Comparison of ENCODE assay signal across 26 cellular contexts in the genomic region with DNA sequence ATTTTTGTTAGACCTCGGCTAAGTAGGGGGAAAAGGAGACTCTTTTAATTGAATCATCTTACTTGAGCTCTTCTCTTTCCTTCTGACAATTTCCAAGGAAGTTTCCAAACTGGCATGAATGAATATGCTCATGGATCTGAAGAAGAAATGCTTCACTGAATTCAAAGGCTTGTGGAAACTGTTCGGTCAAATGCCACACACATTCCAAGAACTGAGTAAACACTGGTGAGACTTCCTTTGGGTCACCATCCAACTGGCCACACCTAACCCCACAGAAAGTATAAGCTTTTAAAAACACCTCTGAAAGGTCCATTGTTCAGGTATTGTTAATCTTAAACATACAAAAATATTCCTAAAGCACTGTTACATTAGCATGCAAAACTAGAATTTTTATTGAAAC. TPM values are rescaled to one million over a fixed set of nuclear protein-coding genes. Genes with fewer than 3 reads are reported as not detected.
DNase-seq lines count a peak whose midpoint lies in the region; ATAC-seq and TF ChIP-seq lines count a peak whose summit lies in the region.
"Had no signal": no experiment of that assay in that cellular context is flagged by ENCODE, and none has a peak within 500 bp of the region (broad histone marks: within the 10 kb centered on the region; RNA-seq: fewer than 3 reads in every experiment).

No MANE protein-coding gene starts in this region.

- POLR2A ChIA-PET in Caco-2 (lab: Charles Lee): no interaction called here

- H3K4me3 ChIP-seq in epithelial cell of esophagus (ENCODE audit: low read length) (no peak overlapping the region), BE2C (ENCODE audit: low read depth, low read length) (no peak overlapping the region), Caco-2 (ENCODE audit: low read depth, low read length) (no peak overlapping the region)
- H3K4me3 ChIP-seq: BLaER1 treated with 17β-estradiol and CSF1 and Interleukin-3, amounts not matched to agents 10 nM and 100 nM; hepatocyte; thyroid gland had no signal

- no peaks in the 10 kb centered on the region for H3K27me3 ChIP-seq in BE2C
- H3K27me3 ChIP-seq in Caco-2 (replicated peaks; ENCODE audit: control insufficient read depth, insufficient read depth, low read length): no peaks in the 10 kb centered on the region
- H3K27me3 ChIP-seq: BLaER1 treated with 17β-estradiol and CSF1 and Interleukin-3, amounts not matched to agents 10 nM and 100 nM; hepatocyte; thyroid gland had no signal

- H3K36me3 ChIP-seq in BE2C (peaks cover 13% of the 10 kb centered on the region; the same call in 1 of the 2 replicates), Caco-2 (ENCODE audit: control insufficient read depth, insufficient read depth, low read length) (no peaks in the 10 kb centered on the region; the same call in 1 of the 2 replicates)

- no peak for TF ChIP-seq CTCF in epithelial cell of esophagus (IDR thresholded peaks at IDR 0.05; ENCODE audit: insufficient read depth, low read depth, low read length, missing control alignments)
- TF ChIP-seq CTCF in BE2C (IDR thresholded peaks at IDR 0.05; ENCODE audit: low read depth, low read length): no peak
- no peak for TF ChIP-seq CTCF in Caco-2 (IDR thresholded peaks at IDR 0.05; ENCODE audit: insufficient read depth in 1 of 2, low read depth in 1 of 2, low read length in 1 of 2, severe bottlenecking in 1 of 2, unreplicated experiment in 1 of 2)

- peak overlapping the region; percentile 32 for H3K27ac Mint-ChIP-seq in stimulated activated naive CD8-positive, alpha-beta T cell treated with anti-CD3 and anti-CD28 coated beads, Interleukin-15, Interleukin-2, amounts not matched to agents 100 ng/mL and 50 ng/mL, for 24 hours
- no peak overlapping the region for H3K27ac Mint-ChIP-seq in Caco-2 (ENCODE audit: unreplicated experiment)
- H3K27ac Mint-ChIP-seq: activated CD4-positive, alpha-beta T cell treated with anti-CD3 and anti-CD28 coated beads, Interleukin-2, amount 10 ng/mL, durations not matched to agents 24 days and 14 days; activated CD8-positive, alpha-beta memory T cell treated with anti-CD3 and anti-CD28 coated beads, Interleukin-2, amount 10 ng/mL, durations not matched to agents 7 days and 5 days; activated T-helper 1 cell treated with anti-CD3 and anti-CD28 coated beads, Interleukin-12 subunit alpha, Interleukin-12 subunit beta, Interleukin-2, Interleukin-4 antibody, amounts not matched to agents 30 ng/mL and 10 ng/mL and 1 ng/mL, durations not matched to agents 14 hours and 24 hours and 36 hours; T-helper 1 cell treated with Interleukin-12 subunit alpha and Interleukin-12 subunit beta and Interleukin-4 antibody, amounts not matched to agents 30 μg/mL and 1 μg/mL, for 36 hours had no signal

- in situ Hi-C loops in KBM-7 (cut with MboI; ENCODE audit: low pct_unique_long_range_greater_than_20kb, low sequenced_read_pairs): no loop called here

- H3K9me3 ChIP-seq in BE2C (no peaks in the 10 kb centered on the region), Caco-2 (no peaks in the 10 kb centered on the region)
- H3K9me3 ChIP-seq: BLaER1 treated with 17β-estradiol and CSF1 and Interleukin-3, amounts not matched to agents 10 nM and 100 nM; thyroid gland had no signal

- H3K9me3 Mint-ChIP-seq in stimulated activated naive CD8-positive, alpha-beta T cell treated with anti-CD3 and anti-CD28 coated beads, Interleukin-15, Interleukin-2, amounts not matched to agents 100 ng/mL and 50 ng/mL, for 24 hours: no peaks in the 10 kb centered on the region
- no peaks in the 10 kb centered on the region for H3K9me3 Mint-ChIP-seq in Caco-2 (ENCODE audit: unreplicated experiment)
- H3K9me3 Mint-ChIP-seq: activated CD4-positive, alpha-beta T cell treated with anti-CD3 and anti-CD28 coated beads, Interleukin-2, amount 10 ng/mL, durations not matched to agents 24 days and 14 days; activated naive CD4-positive, alpha-beta T cell treated with anti-CD3 and anti-CD28 coated beads, Interleukin-2, amount 50 U/mL, for 72 hours; activated T-helper 1 cell treated with anti-CD3 and anti-CD28 coated beads, Interleukin-12 subunit alpha, Interleukin-12 subunit beta, Interleukin-2, Interleukin-4 antibody, amounts not matched to agents 30 ng/mL and 10 ng/mL and 1 ng/mL, durations not matched to agents 14 hours and 24 hours and 36 hours; immature natural killer cell; T-helper 1 cell treated with Interleukin-12 subunit alpha and Interleukin-12 subunit beta and Interleukin-4 antibody, amounts not matched to agents 30 μg/mL and 1 μg/mL, for 36 hours had no signal

- H3K36me3 Mint-ChIP-seq in stimulated activated naive CD8-positive, alpha-beta T cell treated with anti-CD3 and anti-CD28 coated beads, Interleukin-15, Interleukin-2, amounts not matched to agents 100 ng/mL and 50 ng/mL, for 24 hours (ENCODE audit: low read depth): peaks cover 52% of the 10 kb centered on the region
- H3K36me3 Mint-ChIP-seq in Caco-2 (ENCODE audit: insufficient read depth, unreplicated experiment): peaks cover 22% of the 10 kb centered on the region
- H3K36me3 Mint-ChIP-seq: activated naive CD4-positive, alpha-beta T cell treated with anti-CD3 and anti-CD28 coated beads, Interleukin-2, amount 50 U/mL, for 72 hours had no signal

- H3K27me3 Mint-ChIP-seq in stimulated activated naive CD8-positive, alpha-beta T cell treated with anti-CD3 and anti-CD28 coated beads, Interleukin-15, Interleukin-2, amounts not matched to agents 100 ng/mL and 50 ng/mL, for 24 hours: no peaks in the 10 kb centered on the region
- no peaks in the 10 kb centered on the region for H3K27me3 Mint-ChIP-seq in Caco-2 (ENCODE audit: insufficient read depth, unreplicated experiment)
- H3K27me3 Mint-ChIP-seq: activated CD4-positive, alpha-beta T cell treated with anti-CD3 and anti-CD28 coated beads, Interleukin-2, amount 10 ng/mL, durations not matched to agents 24 days and 14 days; activated CD8-positive, alpha-beta memory T cell treated with anti-CD3 and anti-CD28 coated beads, Interleukin-2, amount 10 ng/mL, durations not matched to agents 7 days and 5 days had no signal

- H3K4me1 ChIP-seq in BE2C: no peaks in the 10 kb centered on the region
- peaks cover 21% of the 10 kb centered on the region; the same call in 1 of the 2 replicates for H3K4me1 ChIP-seq in Caco-2

- ATAC-seq in stimulated activated naive CD8-positive, alpha-beta T cell treated with anti-CD3 and anti-CD28 coated beads, Interleukin-15, Interleukin-2, amounts not matched to agents 100 U/mL and 50 U/mL, for 24 hours: no peak
- no peak for ATAC-seq in HG03457 (IDR thresholded peaks at IDR 0.05; ENCODE audit: unreplicated experiment)
- ATAC-seq: activated CD8-positive, alpha-beta memory T cell treated with anti-CD3 and anti-CD28 coated beads, Interleukin-2, amount 10 ng/mL, durations not matched to agents 7 days and 5 days; activated naive CD4-positive, alpha-beta T cell treated with anti-CD3 and anti-CD28 coated beads, Interleukin-2, amount 50 U/mL, for 72 hours had no signal

- CTCF ChIA-PET in Caco-2 (lab: Charles Lee): no interaction called here

- intact Hi-C loops in Caco-2 (cut with micrococcal nuclease; ENCODE audit: unreplicated experiment): no loop called here

- no TSS peak for BruUV-seq in Caco-2 (replicated peaks; lab: Mats Ljungman, UMichigan)

- no peaks in the 10 kb centered on the region for H3K4me1 Mint-ChIP-seq in stimulated activated naive CD8-positive, alpha-beta T cell treated with anti-CD3 and anti-CD28 coated beads, Interleukin-15, Interleukin-2, amounts not matched to agents 100 ng/mL and 50 ng/mL, for 24 hours (ENCODE audit: low read depth)
- H3K4me1 Mint-ChIP-seq in Caco-2 (ENCODE audit: low read depth, unreplicated experiment): peaks cover 4% of the 10 kb centered on the region
- H3K4me1 Mint-ChIP-seq: activated CD8-positive, alpha-beta memory T cell treated with anti-CD3 and anti-CD28 coated beads, Interleukin-2, amount 10 ng/mL, durations not matched to agents 7 days and 5 days; immature natural killer cell had no signal

- DNase-seq in stimulated activated naive CD8-positive, alpha-beta T cell treated with anti-CD3 and anti-CD28 coated beads, Interleukin-15, Interleukin-2, amounts not matched to agents 100 U/mL and 50 U/mL, for 24 hours: no peak
- peak; percentile 8 for DNase-seq in epithelial cell of esophagus (ENCODE audit: low read depth)
- DNase-seq in left kidney (ENCODE audit: low read depth, low spot score): peak; percentile 4
- no peak for DNase-seq in KBM-7
- no peak for DNase-seq in BE2C
- no peak for DNase-seq in Caco-2
- DNase-seq: 8988T; activated CD4-positive, alpha-beta T cell treated with anti-CD3 and anti-CD28 coated beads, Interleukin-2, amount 10 ng/mL, durations not matched to agents 24 days and 14 days; activated CD8-positive, alpha-beta memory T cell treated with anti-CD3 and anti-CD28 coated beads, Interleukin-2, amount 10 ng/mL, durations not matched to agents 7 days and 5 days; EL; foreskin melanocyte; immature natural killer cell; NCI-H1105 treated with DMSO at 0.1 percent for 48 hours; NCI-H2107; NCI-H510A; NK-92 treated with Interleukin-12 subunit alpha and Interleukin-12 subunit beta, amount 100 ng/mL, for 24 hours; stimulated activated CD4-positive, alpha-beta T cell treated with anti-CD3 and anti-CD28 coated beads, Interleukin-2, amount 100 ng/mL, for 48 hours; stimulated activated naive CD4-positive, alpha-beta T cell; thyroid gland had no signal

- H3K4me3 Mint-ChIP-seq in stimulated activated naive CD8-positive, alpha-beta T cell treated with anti-CD3 and anti-CD28 coated beads, Interleukin-15, Interleukin-2, amounts not matched to agents 100 ng/mL and 50 ng/mL, for 24 hours: no peak overlapping the region
- no peak overlapping the region for H3K4me3 Mint-ChIP-seq in Caco-2 (ENCODE audit: unreplicated experiment)
- H3K4me3 Mint-ChIP-seq: activated CD4-positive, alpha-beta T cell treated with anti-CD3 and anti-CD28 coated beads, Interleukin-2, amount 10 ng/mL, durations not matched to agents 24 days and 14 days; activated CD8-positive, alpha-beta memory T cell treated with anti-CD3 and anti-CD28 coated beads, Interleukin-2, amount 10 ng/mL, durations not matched to agents 7 days and 5 days; activated T-helper 1 cell treated with anti-CD3 and anti-CD28 coated beads, Interleukin-12 subunit alpha, Interleukin-12 subunit beta, Interleukin-2, Interleukin-4 antibody, amounts not matched to agents 30 ng/mL and 10 ng/mL and 1 ng/mL, durations not matched to agents 14 hours and 24 hours and 36 hours; immature natural killer cell; T-helper 1 cell treated with Interleukin-12 subunit alpha and Interleukin-12 subunit beta and Interleukin-4 antibody, amounts not matched to agents 30 μg/mL and 1 μg/mL, for 36 hours had no signal

RNA-seq across cellular contexts. Expression of gene MTMR6, which starts 33.6 kb away (rescaled TPM):
- polyA plus RNA-seq in BE2C (2012; ENCODE audit: insufficient read depth, insufficient read length, low read depth): 15.5 TPM
- 12.7 and 13.0 TPM in 2 replicates for total RNA-seq in Caco-2 (2022)

RNA-seq across cellular contexts. Expression of gene NUP58, which starts 47.7 kb away (rescaled TPM):
- polyA plus RNA-seq in BE2C (2012; ENCODE audit: insufficient read depth, insufficient read length, low read depth): 45.7 TPM
- 60.4 and 66.4 TPM in 2 replicates for total RNA-seq in Caco-2 (2022)

Comparison
In these comparisons a context has a peak if more than half of its experiments do, and no peak if none do; other contexts are left out.
1. DNase-seq: peak in epithelial cell of esophagus (single experiment) and left kidney (single experiment); none in stimulated activated naive CD8-positive, alpha-beta T cell treated with anti-CD3 and anti-CD28 coated beads, Interleukin-15, Interleukin-2, amounts not matched to agents 100 U/mL and 50 U/mL, for 24 hours (single experiment), KBM-7 (single experiment), BE2C (single experiment) and Caco-2 (0 of 2).